Comparison of ENCODE assay signal across 9 cellular contexts in genomic region chr9:124871156-124871561, GRCh38. TPM values are rescaled to one million over a fixed set of nuclear protein-coding genes. Genes with fewer than 3 reads are reported as not detected.
DNase-seq lines count a peak whose midpoint lies in the region; ATAC-seq and TF ChIP-seq lines count a peak whose summit lies in the region.
"Had no signal": no experiment of that assay in that cellular context is flagged by ENCODE, and none has a peak within 500 bp of the region (broad histone marks: within the 10 kb centered on the region; RNA-seq: fewer than 3 reads in every experiment).

No MANE protein-coding gene starts in this region.

- H3K4me1 ChIP-seq in PC-3 (ENCODE audit: insufficient read depth, low read length) (peaks cover 26% of the 10 kb centered on the region), esophagus muscularis mucosa (peaks cover 50 to 65% (median 56%) of the 10 kb centered on the region in 4 donors)

- intact Hi-C loops in PC-3 (cut with micrococcal nuclease) (no loop called here), esophagus muscularis mucosa (cut with DNase I) (no loop called here), posterior cingulate gyrus (cut with DNase I) (no loop called here)

- H3K4me3 ChIP-seq in PC-3 (ENCODE audit: low read length) (peak overlapping the region; percentile 97), esophagus muscularis mucosa (no peak overlapping the region)

- no peaks in the 10 kb centered on the region for H3K9me3 ChIP-seq in PC-3 (ENCODE audit: low read length)
- H3K9me3 ChIP-seq in esophagus muscularis mucosa, result no peaks in the 10 kb centered on the region

- H2AFZ ChIP-seq in PC-3 (ENCODE audit: low read length), result no peak overlapping the region

- H3K27me3 ChIP-seq in PC-3 (ENCODE audit: low read length) (no peaks in the 10 kb centered on the region), esophagus muscularis mucosa (no peaks in the 10 kb centered on the region)

- H3K27me3 Mint-ChIP-seq in activated CD4-positive, alpha-beta T cell treated with anti-CD3 and anti-CD28 coated beads, Interleukin-2, amount 10 ng/mL, durations not matched to agents 7 days and 5 days, result no peaks in the 10 kb centered on the region

- H3K27ac ChIP-seq in PC-3 (ENCODE audit: low read length), result no peak overlapping the region
- H3K27ac ChIP-seq in esophagus muscularis mucosa (replicated peaks in 1 of 4), result peak overlapping the region in 3 of 4 donors; percentile 57 to 98 (median 88)

- peaks cover 23% of the 10 kb centered on the region for H4K20me1 ChIP-seq in PC-3 (ENCODE audit: low read length)

- no peaks in the 10 kb centered on the region for H3F3A ChIP-seq in PC-3 (ENCODE audit: low read length, unreplicated experiment)

- H3K9me3 Mint-ChIP-seq in activated CD4-positive, alpha-beta T cell treated with anti-CD3 and anti-CD28 coated beads, Interleukin-2, amount 10 ng/mL, durations not matched to agents 7 days and 5 days, result no peaks in the 10 kb centered on the region
- H3K9me3 Mint-ChIP-seq in stimulated activated effector memory CD8-positive, alpha-beta T cell treated with anti-CD3 and anti-CD28 coated beads, Interleukin-12 subunit alpha, Interleukin-12 subunit beta, amount 100 ng/mL, for 72 hours, result no peaks in the 10 kb centered on the region

- TF ChIP-seq POLR2A in esophagus muscularis mucosa (IDR thresholded peaks at IDR 0.05; ENCODE audit: low read depth), result no peak

- H3K27ac Mint-ChIP-seq in activated CD4-positive, alpha-beta T cell treated with anti-CD3 and anti-CD28 coated beads, Interleukin-2, amount 10 ng/mL, durations not matched to agents 7 days and 5 days, result peak overlapping the region; percentile 95
- peak overlapping the region; percentile 98 for H3K27ac Mint-ChIP-seq in stimulated activated effector memory CD8-positive, alpha-beta T cell treated with anti-CD3 and anti-CD28 coated beads, Interleukin-12 subunit alpha, Interleukin-12 subunit beta, amount 100 ng/mL, for 72 hours

- peaks cover 78% of the 10 kb centered on the region for H3K79me2 ChIP-seq in PC-3 (ENCODE audit: low read length)

- WGBS in esophagus muscularis mucosa, result 71% methylated on average over 11 of the region's 11 CpGs

- TF ChIP-seq CTCF in PC-3 (conservative IDR thresholded peaks at IDR 0.05; ENCODE audit: low read depth, low read length) (no peak), esophagus muscularis mucosa (IDR thresholded peaks at IDR 0.05) (no peak)

- peak overlapping the region; percentile 99 for H3K4me2 ChIP-seq in PC-3 (ENCODE audit: low read length)

- POLR2A ChIA-PET in activated CD4-positive, alpha-beta T cell treated with anti-CD3 and anti-CD28 coated beads, Interleukin-2, amount 10 ng/mL, durations not matched to agents 7 days and 5 days (lab: Charles Lee), result interaction anchor here (0.6 kb wide), 1 partner anchor 103 kb away, joined by 6 read pairs; no protein-coding TSS in a partner anchor
- POLR2A ChIA-PET in PC-3 (lab: Charles Lee; ENCODE audit: unreplicated experiment), result no interaction called here

- no peak for DNase-seq in activated CD4-positive, alpha-beta T cell treated with anti-CD3 and anti-CD28 coated beads, Interleukin-2, amount 10 ng/mL, durations not matched to agents 7 days and 5 days
- no peak for DNase-seq in activated CD4-positive, alpha-beta T cell treated with anti-CD3 and anti-CD28 coated beads for 1 hour
- DNase-seq in PC-3, result no peak
- DNase-seq in esophagus muscularis mucosa (ENCODE audit: extremely low spot score), result no peak
- peak in 1 of 2 donors; percentile 63 for DNase-seq in stimulated activated effector memory CD8-positive, alpha-beta T cell treated with anti-CD3 and anti-CD28 coated beads, Interleukin-12 subunit alpha, Interleukin-12 subunit beta, amount 100 ng/mL, for 72 hours (ENCODE audit: low spot score in 2 of 2)
- DNase-seq in NCI-H1092 (lab: John Stamatoyannopoulos, UW), result no peak
- no peak for DNase-seq in posterior cingulate gyrus

- BruUV-seq in PC-3 (replicated peaks; lab: Mats Ljungman, UMichigan), result no TSS peak

- H3K36me3 ChIP-seq in PC-3 (ENCODE audit: low read depth, low read length) (peaks cover 19% of the 10 kb centered on the region), esophagus muscularis mucosa (peaks cover 15 to 30% (median 28%) of the 10 kb centered on the region in 4 donors)

- CTCF ChIA-PET in activated CD4-positive, alpha-beta T cell treated with anti-CD3 and anti-CD28 coated beads, Interleukin-2, amount 10 ng/mL, durations not matched to agents 7 days and 5 days (lab: Charles Lee), result interaction anchor here (2.1 to 2.2 kb wide), 2 partner anchors 18 kb away, joined by 10 to 11 read pairs; partner anchors contain the start of gene WDR38
- CTCF ChIA-PET in PC-3 (lab: Charles Lee), result no interaction called here

- ATAC-seq in PC-3, result no peak
- ATAC-seq in stimulated activated effector memory CD8-positive, alpha-beta T cell treated with anti-CD3 and anti-CD28 coated beads, Interleukin-12 subunit alpha, Interleukin-12 subunit beta, amount 100 ng/mL, for 72 hours, result no peak
- ATAC-seq in GM21786 (IDR thresholded peaks at IDR 0.05; ENCODE audit: unreplicated experiment), result no peak

- H3K4me3 Mint-ChIP-seq in activated CD4-positive, alpha-beta T cell treated with anti-CD3 and anti-CD28 coated beads, Interleukin-2, amount 10 ng/mL, durations not matched to agents 7 days and 5 days, result peak overlapping the region; percentile 90
- peak overlapping the region; percentile 91 for H3K4me3 Mint-ChIP-seq in stimulated activated effector memory CD8-positive, alpha-beta T cell treated with anti-CD3 and anti-CD28 coated beads, Interleukin-12 subunit alpha, Interleukin-12 subunit beta, amount 100 ng/mL, for 72 hours

- peaks cover 48% of the 10 kb centered on the region for H3K36me3 Mint-ChIP-seq in activated CD4-positive, alpha-beta T cell treated with anti-CD3 and anti-CD28 coated beads, Interleukin-2, amount 10 ng/mL, durations not matched to agents 7 days and 5 days (ENCODE audit: low read depth)
- H3K36me3 Mint-ChIP-seq in stimulated activated effector memory CD8-positive, alpha-beta T cell treated with anti-CD3 and anti-CD28 coated beads, Interleukin-12 subunit alpha, Interleukin-12 subunit beta, amount 100 ng/mL, for 72 hours, result peaks cover 83% of the 10 kb centered on the region

- peaks cover 59% of the 10 kb centered on the region for H3K4me1 Mint-ChIP-seq in activated CD4-positive, alpha-beta T cell treated with anti-CD3 and anti-CD28 coated beads, Interleukin-2, amount 10 ng/mL, durations not matched to agents 7 days and 5 days
- H3K4me1 Mint-ChIP-seq in stimulated activated effector memory CD8-positive, alpha-beta T cell treated with anti-CD3 and anti-CD28 coated beads, Interleukin-12 subunit alpha, Interleukin-12 subunit beta, amount 100 ng/mL, for 72 hours, result peaks cover 68% of the 10 kb centered on the region

- no peak for TF ChIP-seq EP300 in esophagus muscularis mucosa (IDR thresholded peaks at IDR 0.05)

- no peaks in the 10 kb centered on the region for H3K9me2 ChIP-seq in PC-3 (replicated peaks; ENCODE audit: low read length)

- no peak overlapping the region; the same call in 1 of the 2 replicates for H3K9ac ChIP-seq in PC-3 (ENCODE audit: low read length)

RNA-seq across cellular contexts. Expression of gene ARPC5L, which starts 9.2 kb away (rescaled TPM):
- total RNA-seq in activated CD4-positive, alpha-beta T cell treated with anti-CD3 and anti-CD28 coated beads, Interleukin-2, amount 10 ng/mL, durations not matched to agents 7 days and 5 days, result 10 to 100 TPM; 44.1 to 63.3 TPM
- total RNA-seq in PC-3 (2014; rRNA removed), result 54.5 and 63.0 TPM in 2 replicates
- 10 to 100 TPM; 23.3 to 28.2 (median 26.7) TPM for total RNA-seq in esophagus muscularis mucosa

RNA-seq across cellular contexts. Expression of gene RPL35, which starts 9.4 kb away (rescaled TPM):
- 1,000 to 10,000 TPM; 1,403 to 1,537 TPM for total RNA-seq in activated CD4-positive, alpha-beta T cell treated with anti-CD3 and anti-CD28 coated beads, Interleukin-2, amount 10 ng/mL, durations not matched to agents 7 days and 5 days
- total RNA-seq in PC-3 (2014; rRNA removed) (1,981 and 2,242 TPM in 2 replicates), esophagus muscularis mucosa (1,000 to 10,000 TPM; 1,125 to 3,077 (median 1,901) TPM)

RNA-seq across cellular contexts. Expression of gene WDR38, which starts 17.9 kb away (rescaled TPM):
- not detected for total RNA-seq in activated CD4-positive, alpha-beta T cell treated with anti-CD3 and anti-CD28 coated beads, Interleukin-2, amount 10 ng/mL, durations not matched to agents 7 days and 5 days
- total RNA-seq in PC-3 (2014; rRNA removed) (not detected in 2 replicates), esophagus muscularis mucosa (under 1 TPM in 1 of 4 donors, not detected in 3; 0.32 TPM)
- total RNA-seq: NCI-H460 had no signal
